In the genomic region with DNA sequence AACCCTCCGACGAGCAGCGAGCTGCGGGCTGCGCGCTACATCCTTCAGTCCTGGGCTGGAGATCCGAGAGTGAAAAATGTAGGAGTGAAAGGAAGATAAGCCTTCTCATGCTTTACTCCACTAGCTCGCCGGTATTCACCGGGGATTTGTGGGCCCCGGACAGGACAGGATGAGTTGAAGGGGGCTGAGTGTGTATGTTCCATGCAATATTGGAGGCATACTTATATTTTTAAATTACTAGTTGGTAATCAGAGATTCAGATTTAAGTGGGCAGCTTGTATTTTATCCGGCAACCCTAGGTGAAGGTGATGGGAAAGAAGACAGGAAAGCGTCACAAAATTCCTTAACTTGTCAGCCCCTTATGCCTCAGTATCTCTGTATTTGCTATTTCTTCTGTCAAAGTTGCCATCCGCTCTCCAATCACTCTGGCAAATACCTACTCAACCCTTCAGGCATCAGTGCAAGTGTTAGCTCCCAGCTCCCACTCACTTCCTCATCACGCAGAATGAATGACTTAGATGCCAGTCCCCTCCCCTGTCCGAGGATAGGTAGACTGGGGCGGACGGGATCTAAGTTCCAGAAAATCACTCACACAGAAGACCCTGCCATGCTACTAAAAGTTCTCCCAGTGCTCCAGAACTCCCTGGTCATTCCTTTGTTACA, we compare ENCODE assay signal across 8 cellular contexts. TPM values are rescaled to one million over a fixed set of nuclear protein-coding genes. Genes with fewer than 3 reads are reported as not detected.
DNase-seq lines count a peak whose midpoint lies in the region; ATAC-seq, FAIRE-seq and TF ChIP-seq lines count a peak whose summit lies in the region.

No MANE protein-coding gene starts in this region.

- H3K79me2 ChIP-seq in mesendoderm (ENCODE audit: control insufficient read depth, insufficient read depth, low read length) = peaks cover 10% of the 10 kb centered on the region

- no peak overlapping the region for H4K5ac ChIP-seq in mesendoderm (ENCODE audit: low read length)

- no peaks in the 10 kb centered on the region for H3K27me3 ChIP-seq in colonic mucosa
- H3K27me3 ChIP-seq in mesendoderm (ENCODE audit: insufficient read depth, low read length, poor library complexity) = no peaks in the 10 kb centered on the region

- peaks cover 11% of the 10 kb centered on the region for H3K4me1 ChIP-seq in colonic mucosa
- peaks cover 3% of the 10 kb centered on the region for H3K4me1 ChIP-seq in mesendoderm (ENCODE audit: control insufficient read depth, low read depth, low read length)

- peaks cover 5% of the 10 kb centered on the region for H3K79me1 ChIP-seq in mesendoderm (ENCODE audit: low read length)

- FAIRE-seq in urothelium cell line (lab: Jason Lieb, UNC) = peak; percentile 35

- no peak overlapping the region for H2BK5ac ChIP-seq in mesendoderm (ENCODE audit: low read length)

- peak overlapping the region; percentile 85 for H3K4me2 ChIP-seq in mesendoderm (ENCODE audit: low read length)

- no peaks in the 10 kb centered on the region for H3K36me3 ChIP-seq in colonic mucosa
- H3K36me3 ChIP-seq in mesendoderm (ENCODE audit: control insufficient read depth, insufficient read depth, low read length) = no peaks in the 10 kb centered on the region

- H3K9ac ChIP-seq in colonic mucosa (ENCODE audit: low read depth in 2 of 2, low read length in 2 of 2) (peak overlapping the region; percentile 72 to 81), mesendoderm (ENCODE audit: low read length) (peak overlapping the region; percentile 80)

- no peak overlapping the region for H3K18ac ChIP-seq in mesendoderm (ENCODE audit: low read length)

- H4K8ac ChIP-seq in mesendoderm (ENCODE audit: low read depth, low read length) = no peak overlapping the region

- no peak overlapping the region for H3K4ac ChIP-seq in mesendoderm (ENCODE audit: low read depth, low read length)

- no peak overlapping the region for H2BK120ac ChIP-seq in mesendoderm (ENCODE audit: low read depth, low read length)

- DNase-seq in CD1c-positive myeloid dendritic cell (ENCODE audit: extremely low spot score) = peak; percentile 8
- peak; percentile 66 for DNase-seq in OCI-M1 (lab: John Stamatoyannopoulos, UW)
- DNase-seq in colonic mucosa = peak; percentile 36
- DNase-seq in mesendoderm = no peak
- peak; percentile 26 for DNase-seq in urothelium cell line (ENCODE audit: low spot score)
- no peak for DNase-seq in posterior vena cava (ENCODE audit: low spot score)
- DNase-seq in NCI-H2227 (lab: John Stamatoyannopoulos, UW; ENCODE audit: unreplicated experiment) = no peak

- H3K56ac ChIP-seq in mesendoderm (ENCODE audit: low read length) = peak overlapping the region; percentile 85

- peak overlapping the region; percentile 46 for H3K27ac ChIP-seq in colonic mucosa
- H3K27ac ChIP-seq in mesendoderm (ENCODE audit: low read depth, low read length) = no peak overlapping the region

- H3K4me3 ChIP-seq in colonic mucosa (peak overlapping the region; percentile 67), mesendoderm (ENCODE audit: low read length) (peak overlapping the region; percentile 73)

- intact Hi-C loops in colonic mucosa (cut with DNase I) (no loop called here), posterior vena cava (cut with DNase I) (no loop called here)

- TF ChIP-seq CTCF in colonic mucosa (IDR thresholded peaks at IDR 0.05) = no peak

- H3K23ac ChIP-seq in mesendoderm (ENCODE audit: low read length) = no peak overlapping the region

- H2AK5ac ChIP-seq in mesendoderm (ENCODE audit: low read length) = no peak overlapping the region

- no peak overlapping the region for H2BK15ac ChIP-seq in mesendoderm (replicated peaks; ENCODE audit: low read depth)

- ATAC-seq in GM21423 (IDR thresholded peaks at IDR 0.05; ENCODE audit: unreplicated experiment) = peak; percentile 20

- H3K9me3 ChIP-seq in colonic mucosa = no peaks in the 10 kb centered on the region

- no CpG with 5 or more reads among the region's 18 CpGs for WGBS in mesendoderm (ENCODE audit: extremely low coverage, insufficient coverage, low lambda C conversion rate)

RNA-seq across cellular contexts. Expression of a gene that starts 0.5 kb away (rescaled TPM):
- total RNA-seq in colonic mucosa (1 to 10 TPM; 4.0 to 6.2 TPM), posterior vena cava (1 to 10 TPM; 5.5 to 6.3 TPM)
- polyA plus RNA-seq in mesendoderm (2013, experiment 1 of 2) = 5.4 TPM
- 5.4 TPM for polyA plus RNA-seq in mesendoderm (2013, experiment 2 of 2)

RNA-seq across cellular contexts. Expression of a gene that starts 37.7 kb away (rescaled TPM):
- total RNA-seq in colonic mucosa = under 1 TPM in 1 of 2 donors, not detected in 1; 0.29 TPM
- 0.45 TPM for polyA plus RNA-seq in mesendoderm (2013, experiment 1 of 2)
- polyA plus RNA-seq in mesendoderm (2013, experiment 2 of 2) = 0.35 TPM
- under 1 TPM in 1 of 2 donors, not detected in 1; 0.19 TPM for total RNA-seq in posterior vena cava

RNA-seq across cellular contexts. Expression of a gene that starts 49.0 kb away (rescaled TPM):
- total RNA-seq in colonic mucosa (under 1 TPM; 0.11 to 0.30 TPM), posterior vena cava (not detected)
- polyA plus RNA-seq in mesendoderm (2013, experiment 1 of 2) = 0.01 TPM
- 0.04 TPM for polyA plus RNA-seq in mesendoderm (2013, experiment 2 of 2)

Comparison
In these comparisons a context has a peak if more than half of its experiments do, and no peak if none do; other contexts are left out.
1. DNase-seq: peak in CD1c-positive myeloid dendritic cell (single experiment), OCI-M1 (single experiment), colonic mucosa (single experiment) and urothelium cell line (single experiment); none in mesendoderm (single experiment), posterior vena cava (single experiment) and NCI-H2227 (single experiment).